In genomic region chr10:45461034-45461433, GRCh38 we compare ENCODE assay signal across 1 cellular context.
TF ChIP-seq lines count a peak whose summit lies in the region.

No MANE protein-coding gene starts in this region.

TF ChIP-seq in GM12878, 131 proteins besides CTCF, POLR2A, EP300 and RAD21 (continued from another document):
- TF ChIP-seq CREB1 (IDR thresholded peaks at IDR 0.05; ENCODE audit: low read depth) (peak; percentile 89), EZH2 (IDR thresholded peaks at IDR 0.05; ENCODE audit: borderline replicate concordance, control insufficient read depth, low read depth, low read length) (no peak), DPF2 (IDR thresholded peaks at IDR 0.05) (peak; percentile 53; the same call in 1 of the 2 replicates), RELB (IDR thresholded peaks at IDR 0.05; ENCODE audit: low read depth) (no peak), YY1 (IDR thresholded peaks at IDR 0.05; ENCODE audit: low read depth, low read length) (peak; percentile 74), RBBP5 (conservative IDR thresholded peaks at IDR 0.05) (no peak), BCL3 (IDR thresholded peaks at IDR 0.05; ENCODE audit: borderline replicate concordance, insufficient read depth, low read depth, low read length, poor library complexity, severe bottlenecking) (no peak), SMAD1 (IDR thresholded peaks at IDR 0.05; ENCODE audit: low read depth, partially characterized antibody) (no peak), SPI1 (IDR thresholded peaks at IDR 0.05; ENCODE audit: borderline replicate concordance, insufficient read depth, low read depth, low read length) (peak; percentile 69; the same call in 1 of the 2 replicates), NR2F1 (conservative IDR thresholded peaks at IDR 0.05) (peak; percentile 95), RUNX3 (IDR thresholded peaks at IDR 0.05; ENCODE audit: low read length) (peak; percentile 87), MXI1 (IDR thresholded peaks at IDR 0.05; ENCODE audit: low read depth, low read length) (no peak), REST (IDR thresholded peaks at IDR 0.05; ENCODE audit: low read depth, low read length) (no peak), RCOR1 (conservative IDR thresholded peaks at IDR 0.05; ENCODE audit: low read depth, low read length) (no peak), SMC3 (IDR thresholded peaks at IDR 0.05; ENCODE audit: borderline replicate concordance, low read length) (no peak; the same call in 1 of the 2 replicates), GATAD2B (conservative IDR thresholded peaks at IDR 0.05; ENCODE audit: low read depth) (0 out of 2 replicates have a peak, but pooled peaks have one; percentile 23), ZNF622 (IDR thresholded peaks at IDR 0.05) (no peak), ZNF24 (IDR thresholded peaks at IDR 0.05) (no peak), IRF3 (IDR thresholded peaks at IDR 0.05) (no peak), RELA (IDR thresholded peaks at IDR 0.05; ENCODE audit: borderline replicate concordance, partially characterized antibody) (no peak), EED (IDR thresholded peaks at IDR 0.05; ENCODE audit: low read depth) (peak; percentile 98), SREBF1 (IDR thresholded peaks at IDR 0.05; ENCODE audit: low read length) (no peak), SIN3A (IDR thresholded peaks at IDR 0.05; ENCODE audit: low read depth, low read length) (no peak), FOXM1 (IDR thresholded peaks at IDR 0.05; ENCODE audit: low read depth, low read length) (peak; percentile 88), CBX3 (IDR thresholded peaks at IDR 0.05; ENCODE audit: borderline replicate concordance, low read depth) (no peak), JUND (IDR thresholded peaks at IDR 0.05; ENCODE audit: low read depth, low read length) (no peak), TAF1 (IDR thresholded peaks at IDR 0.05; ENCODE audit: borderline replicate concordance, low read depth, low read length) (peak; percentile 76), IKZF1 (conservative IDR thresholded peaks at IDR 0.05) (peak; percentile 90), PML (IDR thresholded peaks at IDR 0.05; ENCODE audit: low read length) (peak; percentile 83), BCLAF1 (IDR thresholded peaks at IDR 0.05) (no peak), TBL1XR1 (IDR thresholded peaks at IDR 0.05; ENCODE audit: low read depth, low read length) (peak; percentile 66), ZZZ3 (IDR thresholded peaks at IDR 0.05; ENCODE audit: control insufficient read depth, insufficient read length, low read depth) (no peak)
- TF ChIP-seq, protein P1, sequence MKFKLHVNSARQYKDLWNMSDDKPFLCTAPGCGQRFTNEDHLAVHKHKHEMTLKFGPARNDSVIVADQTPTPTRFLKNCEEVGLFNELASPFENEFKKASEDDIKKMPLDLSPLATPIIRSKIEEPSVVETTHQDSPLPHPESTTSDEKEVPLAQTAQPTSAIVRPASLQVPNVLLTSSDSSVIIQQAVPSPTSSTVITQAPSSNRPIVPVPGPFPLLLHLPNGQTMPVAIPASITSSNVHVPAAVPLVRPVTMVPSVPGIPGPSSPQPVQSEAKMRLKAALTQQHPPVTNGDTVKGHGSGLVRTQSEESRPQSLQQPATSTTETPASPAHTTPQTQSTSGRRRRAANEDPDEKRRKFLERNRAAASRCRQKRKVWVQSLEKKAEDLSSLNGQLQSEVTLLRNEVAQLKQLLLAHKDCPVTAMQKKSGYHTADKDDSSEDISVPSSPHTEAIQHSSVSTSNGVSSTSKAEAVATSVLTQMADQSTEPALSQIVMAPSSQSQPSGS (IDR thresholded peaks at IDR 0.05; ENCODE audit: low read length) = peak; percentile 99
- TF ChIP-seq, protein P2, sequence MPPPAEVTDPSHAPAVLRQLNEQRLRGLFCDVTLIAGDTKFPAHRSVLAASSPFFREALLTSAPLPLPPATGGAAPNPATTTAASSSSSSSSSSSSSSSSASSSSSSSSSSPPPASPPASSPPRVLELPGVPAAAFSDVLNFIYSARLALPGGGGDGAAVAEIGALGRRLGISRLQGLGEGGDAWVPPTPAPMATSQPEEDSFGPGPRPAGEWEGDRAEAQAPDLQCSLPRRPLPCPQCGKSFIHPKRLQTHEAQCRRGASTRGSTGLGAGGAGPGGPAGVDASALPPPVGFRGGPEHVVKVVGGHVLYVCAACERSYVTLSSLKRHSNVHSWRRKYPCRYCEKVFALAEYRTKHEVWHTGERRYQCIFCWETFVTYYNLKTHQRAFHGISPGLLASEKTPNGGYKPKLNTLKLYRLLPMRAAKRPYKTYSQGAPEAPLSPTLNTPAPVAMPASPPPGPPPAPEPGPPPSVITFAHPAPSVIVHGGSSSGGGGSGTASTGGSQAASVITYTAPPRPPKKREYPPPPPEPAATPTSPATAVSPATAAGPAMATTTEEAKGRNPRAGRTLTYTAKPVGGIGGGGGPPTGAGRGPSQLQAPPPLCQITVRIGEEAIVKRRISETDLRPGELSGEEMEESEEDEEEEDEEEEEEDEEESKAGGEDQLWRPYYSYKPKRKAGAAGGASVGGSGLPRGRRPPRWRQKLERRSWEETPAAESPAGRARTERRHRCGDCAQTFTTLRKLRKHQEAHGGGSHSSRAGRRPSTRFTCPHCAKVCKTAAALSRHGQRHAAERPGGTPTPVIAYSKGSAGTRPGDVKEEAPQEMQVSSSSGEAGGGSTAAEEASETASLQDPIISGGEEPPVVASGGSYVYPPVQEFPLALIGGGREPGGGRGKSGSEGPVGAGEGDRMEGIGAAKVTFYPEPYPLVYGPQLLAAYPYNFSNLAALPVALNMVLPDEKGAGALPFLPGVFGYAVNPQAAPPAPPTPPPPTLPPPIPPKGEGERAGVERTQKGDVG (CRISPR knock-in tag; IDR thresholded peaks at IDR 0.05) = no peak
